In genomic region chr1:155241069-155241679, GRCh38 we compare ENCODE assay signal across 8 cellular contexts. TPM values are rescaled to one million over a fixed set of nuclear protein-coding genes. Genes with fewer than 3 reads are reported as not detected.
DNase-seq lines count a peak whose midpoint lies in the region; ATAC-seq and TF ChIP-seq lines count a peak whose summit lies in the region.

No MANE protein-coding gene starts in this region.

- H3K4me1 ChIP-seq in DOHH2 (ENCODE audit: control insufficient read depth, low read length) (peaks cover 37% of the 10 kb centered on the region), suprapubic skin (peaks cover 46% of the 10 kb centered on the region)

- DNase-seq in Kasumi-1 (lab: John Stamatoyannopoulos, UW) = peak; percentile 78 to 82
- DNase-seq in activated T-helper 1 cell treated with Interleukin-2 at 50 U/mL for 16 hours (ENCODE audit: low read depth) = peak; percentile 43
- peak; percentile 81 for DNase-seq in fibroblast of gingiva (ENCODE audit: low read depth)
- peak; percentile 81 for DNase-seq in myocyte (ENCODE audit: low read depth)
- DNase-seq in suprapubic skin (ENCODE audit: low spot score in 2 of 2) = peak; percentile 83 to 90

- no peaks in the 10 kb centered on the region for H4K20me1 ChIP-seq in DOHH2 (ENCODE audit: control insufficient read depth, insufficient read depth, low read depth, low read length)

- H3K27me3 ChIP-seq in DOHH2 (ENCODE audit: control insufficient read depth, low read length) = no peaks in the 10 kb centered on the region
- no peaks in the 10 kb centered on the region for H3K27me3 ChIP-seq in suprapubic skin

- H3F3A ChIP-seq in DOHH2 (ENCODE audit: control insufficient read depth, insufficient read depth) = 0 out of 2 replicates have a peak, but pooled peaks cover 5% of the 10 kb centered on the region

- peak overlapping the region; percentile 14; the same call in 1 of the 2 replicates for H3K27ac ChIP-seq in DOHH2 (ENCODE audit: low read depth, low read length)
- no peak overlapping the region for H3K27ac ChIP-seq in suprapubic skin

- H3K9me3 ChIP-seq in DOHH2 (ENCODE audit: control insufficient read depth, insufficient read depth, low read length) = no peaks in the 10 kb centered on the region
- H3K9me3 ChIP-seq in suprapubic skin = no peaks in the 10 kb centered on the region

- TF ChIP-seq EP300 in suprapubic skin (IDR thresholded peaks at IDR 0.05) = no peak

- H3K9me2 ChIP-seq in DOHH2 (replicated peaks; ENCODE audit: control insufficient read depth, low read length) = no peaks in the 10 kb centered on the region

- TF ChIP-seq CTCF in DOHH2 (IDR thresholded peaks at IDR 0.05; ENCODE audit: low read depth, low read length, poor library complexity, severe bottlenecking) = no peak
- no peak for TF ChIP-seq CTCF in suprapubic skin (IDR thresholded peaks at IDR 0.05)

- ATAC-seq in GM19035 (IDR thresholded peaks at IDR 0.05; ENCODE audit: unreplicated experiment) = no peak

- TF ChIP-seq POLR2A in suprapubic skin (IDR thresholded peaks at IDR 0.05) = no peak

- H3K4me3 ChIP-seq in DOHH2 (ENCODE audit: low read length) (peak overlapping the region; percentile 73), suprapubic skin (peak overlapping the region; percentile 42)

- peaks cover 26% of the 10 kb centered on the region for H3K79me2 ChIP-seq in DOHH2 (ENCODE audit: control insufficient read depth, low read length)

- H3K36me3 ChIP-seq in DOHH2 (ENCODE audit: control insufficient read depth, low read length) (peaks cover 16% of the 10 kb centered on the region), suprapubic skin (peaks cover 20% of the 10 kb centered on the region)

- peak overlapping the region; percentile 79 for H3K4me2 ChIP-seq in DOHH2 (ENCODE audit: low read length)

- WGBS in suprapubic skin = 14% methylated on average over 4 of the region's 4 CpGs

TF ChIP-seq in PFSK-1, 5 proteins besides CTCF, POLR2A, EP300 and RAD21:
- TF ChIP-seq FOXP2 (optimal IDR thresholded peaks at IDR 0.05; ENCODE audit: borderline replicate concordance, extremely low read depth, extremely low read length, insufficient read depth) (no peak), SIN3A (IDR thresholded peaks at IDR 0.05; ENCODE audit: borderline replicate concordance, insufficient read depth, low read length) (peak; percentile 99), POLR2AphosphoS5 (IDR thresholded peaks at IDR 0.05; ENCODE audit: low read depth, low read length) (no peak; the same call in 1 of the 2 replicates), TAF1 (IDR thresholded peaks at IDR 0.05; ENCODE audit: borderline replicate concordance, insufficient read depth, low read length) (peak; percentile 41; the same call in 1 of the 2 replicates), REST (IDR thresholded peaks at IDR 0.05; ENCODE audit: insufficient read depth in 1 of 2, low read depth in 2 of 2, low read length in 2 of 2) (no peak)

RNA-seq across cellular contexts. Expression of gene ENTREP3, which starts 14.1 kb away (rescaled TPM):
- 83.7 TPM for polyA plus RNA-seq in PFSK-1 (2012; ENCODE audit: insufficient read length, low read depth)
- total RNA-seq in myocyte = 7.5 and 13.1 TPM in 2 replicates
- 42.2 TPM for polyA plus RNA-seq in myocyte (2012)
- total RNA-seq in suprapubic skin = 10 to 100 TPM; 23.6 to 32.1 (median 25.7) TPM

RNA-seq across cellular contexts. Expression of gene SCAMP3, which starts 21.0 kb away (rescaled TPM):
- polyA plus RNA-seq in PFSK-1 (2012; ENCODE audit: insufficient read length, low read depth) = 154 TPM
- total RNA-seq in myocyte (106 and 130 TPM in 2 replicates), suprapubic skin (10 to 100 TPM; 45.1 to 73.3 (median 67.6) TPM)
- 129 TPM for polyA plus RNA-seq in myocyte (2012)

RNA-seq across cellular contexts. Expression of gene CLK2, which starts 32.1 kb away (rescaled TPM):
- 56.1 TPM for polyA plus RNA-seq in PFSK-1 (2012; ENCODE audit: insufficient read length, low read depth)
- 24.8 and 26.8 TPM in 2 replicates for total RNA-seq in myocyte
- polyA plus RNA-seq in myocyte (2012) = 39.4 TPM
- 10 to 100 TPM; 27.6 to 72.3 (median 36.2) TPM for total RNA-seq in suprapubic skin

RNA-seq across cellular contexts. Expression of gene MTX1, which starts 32.7 kb away (rescaled TPM):
- polyA plus RNA-seq in PFSK-1 (2012; ENCODE audit: insufficient read length, low read depth) = 142 TPM
- total RNA-seq in myocyte (15.1 and 18.8 TPM in 2 replicates), suprapubic skin (10 to 100 TPM; 19.8 to 51.7 (median 36.9) TPM)
- 40.2 TPM for polyA plus RNA-seq in myocyte (2012)

RNA-seq across cellular contexts. Expression of gene THBS3, which starts 33.5 kb away (rescaled TPM):
- 14.3 TPM for polyA plus RNA-seq in PFSK-1 (2012; ENCODE audit: insufficient read length, low read depth)
- total RNA-seq in myocyte (40.9 and 52.1 TPM in 2 replicates), suprapubic skin (10 to 100 TPM; 21.4 to 90.8 (median 26.7) TPM)
- polyA plus RNA-seq in myocyte (2012) = 59.1 TPM
